In genomic region chr3:152905631-152906030, GRCh38 we compare ENCODE assay signal across 25 cellular contexts.
DNase-seq lines count a peak whose midpoint lies in the region; ATAC-seq, FAIRE-seq and TF ChIP-seq lines count a peak whose summit lies in the region.
"Had no signal": no experiment of that assay in that cellular context is flagged by ENCODE, and none has a peak within 500 bp of the region (broad histone marks: within the 10 kb centered on the region; RNA-seq: fewer than 3 reads in every experiment).

No MANE protein-coding gene starts in this region.

- H3K27ac ChIP-seq in HepG2 (ENCODE audit: extremely low read length, insufficient read depth, low read length) = no peak overlapping the region
- no peak overlapping the region for H3K27ac ChIP-seq in right lobe of liver
- H3K27ac ChIP-seq in K562 (ENCODE audit: extremely low read depth, low read depth, low read length) = no peak overlapping the region
- H3K27ac ChIP-seq in small intestine (ENCODE audit: low read depth in 1 of 2, low read length in 1 of 2) = no peak overlapping the region
- H3K27ac ChIP-seq: 22Rv1, BLaER1 had no signal

- no peaks in the 10 kb centered on the region for H3K9me1 ChIP-seq in K562 (ENCODE audit: control insufficient read depth, insufficient read depth, low read length)

- DNase-seq in HepG2 (ENCODE audit: low spot score) = no peak
- DNase-seq in right lobe of liver = no peak
- DNase-seq in K562 (ENCODE audit: extremely low read depth in 1 of 4, low spot score in 3 of 4) = no peak
- DNase-seq in small intestine = no peak
- DNase-seq: ACHN; BE2C; C1 segment of cervical spinal cord; CD4-positive, alpha-beta memory T cell; CD4-positive, CD25-positive, alpha-beta regulatory T cell; CD8-positive, alpha-beta memory T cell; COR-L47; DMS 273 treated with DMSO at 0.1 percent for 48 hours; DMS153; DMS53; DMS79; DND-41; EL; GDM1 had no signal

- no peak overlapping the region for H2AFZ ChIP-seq in HepG2 (ENCODE audit: low read length)
- H2AFZ ChIP-seq in K562 (ENCODE audit: low read depth, low read length) = no peak overlapping the region

- TF ChIP-seq EP300 in HepG2 (IDR thresholded peaks at IDR 0.05; ENCODE audit: low read depth in 2 of 2, low read length in 2 of 2) (no peak), HepG2 (CRISPR knock-in tag; IDR thresholded peaks at IDR 0.05; ENCODE audit: borderline replicate concordance) (no peak), K562 (IDR thresholded peaks at IDR 0.05; ENCODE audit: low read length) (no peak)

- H3K9ac ChIP-seq in HepG2 (ENCODE audit: insufficient read depth, low read depth, low read length) (no peak overlapping the region), K562 (ENCODE audit: insufficient read depth in 1 of 2, low read depth in 2 of 2, low read length in 2 of 2) (no peak overlapping the region)
- H3K9ac ChIP-seq: BLaER1 had no signal

- no peaks in the 10 kb centered on the region for H3K4me1 ChIP-seq in HepG2 (ENCODE audit: insufficient read depth, low read length)
- H3K4me1 ChIP-seq in right lobe of liver = no peaks in the 10 kb centered on the region
- H3K4me1 ChIP-seq in K562 (replicated peaks in 1 of 2; ENCODE audit: control insufficient read depth in 2 of 2, insufficient read depth in 2 of 2, low read length in 2 of 2) = peaks cover 0 to 5% of the 10 kb centered on the region in 2 experiments; a peak in 1 of 5 replicates
- H3K4me1 ChIP-seq in small intestine (ENCODE audit: control insufficient read depth in 2 of 2, insufficient read depth in 1 of 2, low read depth in 1 of 2, low read length in 1 of 2) = no peaks in the 10 kb centered on the region
- H3K4me1 ChIP-seq: BE2C, BLaER1 had no signal

- in situ Hi-C loops in HepG2 (cut with HindIII; ENCODE audit: extremely low pct_ligation_motif_present, low pct_unique_long_range_greater_than_20kb) = no loop called here
- in situ Hi-C loops in K562 (cut with MboI) = no loop called here

- H3K4me3 ChIP-seq in HepG2 (replicated peaks in 1 of 3; ENCODE audit: insufficient read depth in 1 of 3, low read depth in 2 of 3, low read length in 3 of 3) (no peak overlapping the region), right lobe of liver (no peak overlapping the region), K562 (no peak overlapping the region), small intestine (ENCODE audit: low read depth in 1 of 2, low read length in 2 of 2) (no peak overlapping the region)
- H3K4me3 ChIP-seq: BLaER1, GM12878 had no signal

- intact Hi-C loops in HepG2 (cut with micrococcal nuclease; ENCODE audit: unreplicated experiment) = no loop called here
- intact Hi-C loops in right lobe of liver (cut with DNase I) = no loop called here
- intact Hi-C loops in K562 (cut with micrococcal nuclease) = no loop called here

- H3K36me3 ChIP-seq in HepG2 (replicated peaks in 1 of 2; ENCODE audit: control insufficient read depth in 1 of 2, insufficient read depth in 2 of 2, low read length in 2 of 2) (no peaks in the 10 kb centered on the region), right lobe of liver (no peaks in the 10 kb centered on the region), K562 (ENCODE audit: control insufficient read depth, insufficient read depth, low read length) (no peaks in the 10 kb centered on the region), small intestine (ENCODE audit: control insufficient read depth in 2 of 2, insufficient read depth in 2 of 2, low read length in 2 of 2) (no peaks in the 10 kb centered on the region)
- H3K36me3 ChIP-seq: BE2C, BLaER1 had no signal

- H3K4me2 ChIP-seq in HepG2 (ENCODE audit: low read depth, low read length) = no peak overlapping the region
- H3K4me2 ChIP-seq in K562 (ENCODE audit: insufficient read depth, low read length) = no peak overlapping the region
- H3K4me2 ChIP-seq: BLaER1 had no signal

- H3K9me3 ChIP-seq in HepG2 (ENCODE audit: low read length) (no peaks in the 10 kb centered on the region), right lobe of liver (no peaks in the 10 kb centered on the region), K562 (replicated peaks; ENCODE audit: control insufficient read depth, insufficient read depth, low read depth, low read length) (no peaks in the 10 kb centered on the region), small intestine (ENCODE audit: control insufficient read depth, low read depth) (no peaks in the 10 kb centered on the region)
- H3K9me3 ChIP-seq: BE2C, BLaER1 had no signal

- CTCF ChIA-PET in HepG2 (lab: Yijun Ruan, JAX; ENCODE audit: low intra/inter-chr PET ratio, low total read pairs) = no interaction called here
- CTCF ChIA-PET in K562 (lab: Yijun Ruan, JAX; ENCODE audit: low intra/inter-chr PET ratio) = no interaction called here

- TF ChIP-seq POLR2A in HepG2 (IDR thresholded peaks at IDR 0.05; ENCODE audit: insufficient read depth in 1 of 2, low read depth in 2 of 2, low read length in 2 of 2) (no peak), right lobe of liver (IDR thresholded peaks at IDR 0.05) (no peak), K562 (conservative IDR thresholded peaks at IDR 0.05) (no peak)

- POLR2A ChIA-PET in HepG2 (lab: Yijun Ruan, JAX) = no interaction called here
- POLR2A ChIA-PET in K562 (lab: Yijun Ruan, JAX) = no interaction called here

- H3K27me3 ChIP-seq in HepG2 (ENCODE audit: control insufficient read depth in 1 of 2, insufficient read depth in 2 of 2, low read length in 2 of 2) (no peaks in the 10 kb centered on the region), right lobe of liver (no peaks in the 10 kb centered on the region), K562 (ENCODE audit: control insufficient read depth in 2 of 2, insufficient read depth in 2 of 2, low read length in 2 of 2) (no peaks in the 10 kb centered on the region), small intestine (ENCODE audit: control insufficient read depth in 2 of 2, insufficient read depth in 2 of 2, low read length in 2 of 2) (no peaks in the 10 kb centered on the region)
- H3K27me3 ChIP-seq: BE2C, BLaER1 had no signal

- TF ChIP-seq CTCF in HepG2 (CRISPR knock-in tag; IDR thresholded peaks at IDR 0.05) = no peak
- no peak for TF ChIP-seq CTCF in right lobe of liver (IDR thresholded peaks at IDR 0.05)
- no peak for TF ChIP-seq CTCF in K562 (IDR thresholded peaks at IDR 0.05 in 2 of 3, conservative IDR thresholded peaks at IDR 0.05 in 1 of 3; ENCODE audit: insufficient read depth in 2 of 3, low read depth in 1 of 3, low read length in 3 of 3)

- TF ChIP-seq RAD21 in HepG2 (CRISPR knock-in tag; IDR thresholded peaks at IDR 0.05) (no peak), K562 (CRISPR knock-in tag; conservative IDR thresholded peaks at IDR 0.05 in 1 of 2, IDR thresholded peaks at IDR 0.05 in 1 of 2) (no peak)

- ATAC-seq in HepG2 (no peak), right lobe of liver (no peak), K562 (no peak), GM18907 (IDR thresholded peaks at IDR 0.05; ENCODE audit: unreplicated experiment) (no peak), GM18870 (IDR thresholded peaks at IDR 0.05; ENCODE audit: unreplicated experiment) (no peak)
- ATAC-seq: GM12878 had no signal

- no peaks in the 10 kb centered on the region for H3K79me2 ChIP-seq in HepG2 (ENCODE audit: insufficient read depth, low read length)
- no peaks in the 10 kb centered on the region for H3K79me2 ChIP-seq in K562 (ENCODE audit: control insufficient read depth, insufficient read depth, low read length)

- FAIRE-seq in HepG2 (lab: Jason Lieb, UNC) (no peak), K562 (lab: Jason Lieb, UNC) (no peak), small intestine (lab: Jason Lieb, UNC) (peak; percentile 19)
- FAIRE-seq: GM12878, GM12892, GM18507 had no signal

- H4K20me1 ChIP-seq in HepG2 (ENCODE audit: insufficient read depth, low read length) (no peaks in the 10 kb centered on the region), K562 (replicated peaks; ENCODE audit: control insufficient read depth, insufficient read depth, low read length) (no peaks in the 10 kb centered on the region)
- H4K20me1 ChIP-seq: BLaER1 had no signal

- no TSS peak for BruUV-seq in HepG2 (replicated peaks; lab: Mats Ljungman, UMichigan)
- BruUV-seq in K562 (replicated peaks; lab: Mats Ljungman, UMichigan) = no TSS peak

TF ChIP-seq in HepG2, 621 proteins besides CTCF, POLR2A, EP300 and RAD21:
- TF ChIP-seq E2F5 (CRISPR knock-in tag; conservative IDR thresholded peaks at IDR 0.05) (no peak), ATF7 (IDR thresholded peaks at IDR 0.05) (peak; percentile 52; the same call in 1 of the 2 replicates), ATF7 (CRISPR knock-in tag; IDR thresholded peaks at IDR 0.05) (no peak)

TF ChIP-seq in K562, 482 proteins besides CTCF, POLR2A, EP300 and RAD21:
- peak; percentile 60; the same call in 1 of the 2 replicates for TF ChIP-seq ATF3 (IDR thresholded peaks at IDR 0.05)
- no peak for TF ChIP-seq ATF3 (CRISPR knock-in tag; conservative IDR thresholded peaks at IDR 0.05)
- TF ChIP-seq BRF2 (IDR thresholded peaks at IDR 0.05; ENCODE audit: borderline replicate concordance, insufficient read depth, insufficient read length) = no peak
